8 cellular contexts compared by ENCODE assay signal in genomic region chr3:42556089-42556632, GRCh38. TPM values are rescaled to one million over a fixed set of nuclear protein-coding genes. Genes with fewer than 3 reads are reported as not detected.
DNase-seq lines count a peak whose midpoint lies in the region; ATAC-seq and TF ChIP-seq lines count a peak whose summit lies in the region.

No MANE protein-coding gene starts in this region.

- H3K4me3 ChIP-seq in Caco-2 (ENCODE audit: low read depth, low read length), result no peak overlapping the region

- H3K36me3 ChIP-seq in Caco-2 (ENCODE audit: control insufficient read depth, insufficient read depth, low read length), result no peaks in the 10 kb centered on the region

- H3K36me3 Mint-ChIP-seq in T-helper 2 cell treated with Interferon-gamma antibody and Interleukin-4, amounts not matched to agents 5 μg/mL and 100 μg/mL, for 36 hours (ENCODE audit: low read depth), result peaks cover 60% of the 10 kb centered on the region
- H3K36me3 Mint-ChIP-seq in immature natural killer cell, result peaks cover 26 to 54% (median 33%) of the 10 kb centered on the region in 3 donors
- peaks cover 69 to 91% of the 10 kb centered on the region in 2 donors for H3K36me3 Mint-ChIP-seq in CD14-positive monocyte
- H3K36me3 Mint-ChIP-seq in Caco-2 (ENCODE audit: insufficient read depth, unreplicated experiment), result peaks cover 55% of the 10 kb centered on the region

- no peaks in the 10 kb centered on the region for H3K27me3 ChIP-seq in Caco-2 (replicated peaks; ENCODE audit: control insufficient read depth, insufficient read depth, low read length)

- H3K4me1 Mint-ChIP-seq in T-helper 2 cell treated with Interferon-gamma antibody and Interleukin-4, amounts not matched to agents 5 μg/mL and 100 μg/mL, for 36 hours (ENCODE audit: low read depth), result peaks cover 32% of the 10 kb centered on the region
- H3K4me1 Mint-ChIP-seq in immature natural killer cell, result peaks cover 15% of the 10 kb centered on the region in 2 donors
- H3K4me1 Mint-ChIP-seq in CD14-positive monocyte, result peaks cover 2% of the 10 kb centered on the region
- no peaks in the 10 kb centered on the region for H3K4me1 Mint-ChIP-seq in Caco-2 (ENCODE audit: low read depth, unreplicated experiment)

- BruUV-seq in Caco-2 (replicated peaks; lab: Mats Ljungman, UMichigan), result no TSS peak

- peak; percentile 62 for ATAC-seq in GM18502 (IDR thresholded peaks at IDR 0.05; ENCODE audit: poor library complexity, unreplicated experiment)
- peak; percentile 85 for ATAC-seq in HG02938 (IDR thresholded peaks at IDR 0.05; ENCODE audit: unreplicated experiment)

- POLR2A ChIA-PET in Caco-2 (lab: Charles Lee), result no interaction called here

- no peaks in the 10 kb centered on the region for H3K27me3 Mint-ChIP-seq in T-helper 2 cell treated with Interferon-gamma antibody and Interleukin-4, amounts not matched to agents 5 μg/mL and 100 μg/mL, for 36 hours (ENCODE audit: low read depth)
- peaks cover 0 to 2% (median 0%) of the 10 kb centered on the region in 3 donors for H3K27me3 Mint-ChIP-seq in immature natural killer cell (ENCODE audit: low read depth in 3 of 3)
- peaks cover 0 to 2% (median 0%) of the 10 kb centered on the region in 3 donors for H3K27me3 Mint-ChIP-seq in CD14-positive monocyte (ENCODE audit: low read depth in 3 of 3)
- no peaks in the 10 kb centered on the region for H3K27me3 Mint-ChIP-seq in Caco-2 (ENCODE audit: insufficient read depth, unreplicated experiment)

- CTCF ChIA-PET in Caco-2 (lab: Charles Lee), result no interaction called here

- H3K4me3 Mint-ChIP-seq in T-helper 2 cell treated with Interferon-gamma antibody and Interleukin-4, amounts not matched to agents 5 μg/mL and 100 μg/mL, for 36 hours, result peak overlapping the region; percentile 83
- peak overlapping the region in 2 of 5 donors; percentile 25 to 29 for H3K4me3 Mint-ChIP-seq in immature natural killer cell
- no peak overlapping the region for H3K4me3 Mint-ChIP-seq in CD14-positive monocyte
- no peak overlapping the region for H3K4me3 Mint-ChIP-seq in Caco-2 (ENCODE audit: unreplicated experiment)

- peak; percentile 44 for DNase-seq in T-helper 2 cell treated with Interferon-gamma antibody and Interleukin-4, amounts not matched to agents 5 μg/mL and 100 μg/mL, for 36 hours (ENCODE audit: low spot score)
- peak in 2 of 3 donors; percentile 21 to 25 for DNase-seq in immature natural killer cell
- DNase-seq in CD14-positive monocyte (ENCODE audit: low spot score), result no peak
- no peak for DNase-seq in NCI-H345 (lab: John Stamatoyannopoulos, UW)
- no peak for DNase-seq in Caco-2
- DNase-seq in dedifferentiated amniotic fluid mesenchymal stem cell (ENCODE audit: extremely low spot score), result no peak

- H3K9me3 ChIP-seq in Caco-2, result no peaks in the 10 kb centered on the region

- H3K27ac Mint-ChIP-seq in T-helper 2 cell treated with Interferon-gamma antibody and Interleukin-4, amounts not matched to agents 5 μg/mL and 100 μg/mL, for 36 hours, result peak overlapping the region; percentile 99
- H3K27ac Mint-ChIP-seq in immature natural killer cell (peak overlapping the region in 5 of 6 donors; percentile 6 to 92 (median 71)), CD14-positive monocyte (peak overlapping the region in 1 of 7 donors; percentile 76), Caco-2 (ENCODE audit: unreplicated experiment) (no peak overlapping the region)

- H3K9me3 Mint-ChIP-seq in T-helper 2 cell treated with Interferon-gamma antibody and Interleukin-4, amounts not matched to agents 5 μg/mL and 100 μg/mL, for 36 hours, result no peaks in the 10 kb centered on the region
- H3K9me3 Mint-ChIP-seq in immature natural killer cell (no peaks in the 10 kb centered on the region), CD14-positive monocyte (no peaks in the 10 kb centered on the region), Caco-2 (ENCODE audit: unreplicated experiment) (no peaks in the 10 kb centered on the region)

- no peak for TF ChIP-seq CTCF in CD14-positive monocyte (IDR thresholded peaks at IDR 0.05)
- no peak for TF ChIP-seq CTCF in Caco-2 (IDR thresholded peaks at IDR 0.05; ENCODE audit: insufficient read depth in 1 of 2, low read depth in 1 of 2, low read length in 1 of 2, severe bottlenecking in 1 of 2, unreplicated experiment in 1 of 2)

- intact Hi-C loops in CD14-positive monocyte (cut with micrococcal nuclease) (no loop called here), Caco-2 (cut with micrococcal nuclease; ENCODE audit: unreplicated experiment) (no loop called here)

- H3K4me1 ChIP-seq in Caco-2, result no peaks in the 10 kb centered on the region

RNA-seq across cellular contexts. Expression of gene SEC22C, which starts 25.6 kb away (rescaled TPM):
- polyA plus RNA-seq in immature natural killer cell (10 to 100 TPM; 28.7 to 35.6 (median 30.8) TPM), CD14-positive monocyte (10 to 100 TPM; 27.4 to 28.4 TPM)
- 33.4 and 36.4 TPM in 2 replicates for total RNA-seq in Caco-2 (2022)

RNA-seq across cellular contexts. Expression of gene SS18L2, which starts 34.5 kb away (rescaled TPM):
- polyA plus RNA-seq in immature natural killer cell, result 100 to 1,000 TPM; 118 to 124 (median 123) TPM
- polyA plus RNA-seq in CD14-positive monocyte, result 10 to 100 TPM; 89.1 TPM
- 37.3 and 38.7 TPM in 2 replicates for total RNA-seq in Caco-2 (2022)

RNA-seq across cellular contexts. Expression of gene NKTR, which starts 44.3 kb away (rescaled TPM):
- polyA plus RNA-seq in immature natural killer cell, result 10 to 100 TPM in 1 of 3 donors, 1 to 10 TPM in 2; 6.9 to 15.9 (median 7.4) TPM
- 1 to 10 TPM; 2.6 to 5.8 TPM for polyA plus RNA-seq in CD14-positive monocyte
- total RNA-seq in Caco-2 (2022), result 66.6 and 67.9 TPM in 2 replicates

RNA-seq across cellular contexts. Expression of gene VIPR1, which starts 53.7 kb away (rescaled TPM):
- 1 to 10 TPM in 1 of 3 donors, under 1 TPM in 2; 0.30 to 1.8 (median 0.60) TPM for polyA plus RNA-seq in immature natural killer cell
- 10 to 100 TPM; 15.5 to 16.0 TPM for polyA plus RNA-seq in CD14-positive monocyte
- total RNA-seq in Caco-2 (2022), result 3.7 and 3.8 TPM in 2 replicates

Comparison
In these comparisons a context has a peak if more than half of its experiments do, and no peak if none do; other contexts are left out.
1. DNase-seq: peak in T-helper 2 cell treated with Interferon-gamma antibody and Interleukin-4, amounts not matched to agents 5 μg/mL and 100 μg/mL, for 36 hours (single experiment) and immature natural killer cell (2 of 3); none in CD14-positive monocyte (single experiment), NCI-H345 (single experiment), Caco-2 (0 of 2) and dedifferentiated amniotic fluid mesenchymal stem cell (single experiment).